In the genomic region with DNA sequence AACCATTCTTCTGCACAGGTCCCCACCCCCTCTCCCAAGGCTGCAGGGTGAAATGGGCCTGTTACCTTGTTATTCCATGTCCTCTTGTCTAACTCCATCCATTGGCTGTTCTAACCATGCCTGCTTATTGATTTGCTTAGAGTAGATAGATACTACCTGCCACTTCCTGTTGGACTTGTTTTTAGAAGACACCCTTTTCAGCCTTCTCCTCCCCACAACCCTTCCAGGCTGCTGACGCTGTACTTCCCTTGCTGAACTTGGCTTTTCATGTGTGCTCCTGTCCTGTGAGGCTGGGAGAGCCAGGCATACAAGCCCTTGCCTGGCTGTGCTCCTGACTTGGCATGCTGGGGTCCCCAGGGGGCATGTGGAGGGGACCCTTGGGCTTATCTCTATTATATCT, we compare ENCODE assay signal across 12 cellular contexts.
"Had no signal": no experiment of that assay in that cellular context is flagged by ENCODE, and none has a peak within 500 bp of the region (broad histone marks: within the 10 kb centered on the region; RNA-seq: fewer than 3 reads in every experiment).

No MANE protein-coding gene starts in this region.

- H3K9me3 ChIP-seq: colonic mucosa, heart left ventricle, right atrium auricular region had no signal

- ATAC-seq: heart left ventricle had no signal

- DNase-seq: cerebellar nuclear complex; colonic mucosa; dermis blood vessel endothelial cell; heart left ventricle; hippocampal formation; posterior cingulate gyrus; small intestine; stimulated activated CD4-positive, alpha-beta T cell treated with anti-CD3 and anti-CD28 coated beads, Interleukin-12 subunit alpha, Interleukin-12 subunit beta, amount 100 ng/mL, for 4 hours; stimulated activated naive CD4-positive, alpha-beta T cell had no signal

- H3K27ac Mint-ChIP-seq: mesothelial cell of epicardium, nephron had no signal

- H3K27me3 ChIP-seq: colonic mucosa, right atrium auricular region had no signal

- H3K9me3 Mint-ChIP-seq: mesothelial cell of epicardium, nephron had no signal

- H3K4me3 Mint-ChIP-seq: mesothelial cell of epicardium, nephron had no signal

- H3K36me3 ChIP-seq: colonic mucosa, heart left ventricle, right atrium auricular region had no signal

- H3K4me1 ChIP-seq: colonic mucosa, right atrium auricular region had no signal

- H3K27ac ChIP-seq: colonic mucosa, heart left ventricle, right atrium auricular region had no signal

- H3K4me3 ChIP-seq: colonic mucosa, heart left ventricle, right atrium auricular region had no signal
